ENCODE assay signal across 1 cellular context in the genomic region with DNA sequence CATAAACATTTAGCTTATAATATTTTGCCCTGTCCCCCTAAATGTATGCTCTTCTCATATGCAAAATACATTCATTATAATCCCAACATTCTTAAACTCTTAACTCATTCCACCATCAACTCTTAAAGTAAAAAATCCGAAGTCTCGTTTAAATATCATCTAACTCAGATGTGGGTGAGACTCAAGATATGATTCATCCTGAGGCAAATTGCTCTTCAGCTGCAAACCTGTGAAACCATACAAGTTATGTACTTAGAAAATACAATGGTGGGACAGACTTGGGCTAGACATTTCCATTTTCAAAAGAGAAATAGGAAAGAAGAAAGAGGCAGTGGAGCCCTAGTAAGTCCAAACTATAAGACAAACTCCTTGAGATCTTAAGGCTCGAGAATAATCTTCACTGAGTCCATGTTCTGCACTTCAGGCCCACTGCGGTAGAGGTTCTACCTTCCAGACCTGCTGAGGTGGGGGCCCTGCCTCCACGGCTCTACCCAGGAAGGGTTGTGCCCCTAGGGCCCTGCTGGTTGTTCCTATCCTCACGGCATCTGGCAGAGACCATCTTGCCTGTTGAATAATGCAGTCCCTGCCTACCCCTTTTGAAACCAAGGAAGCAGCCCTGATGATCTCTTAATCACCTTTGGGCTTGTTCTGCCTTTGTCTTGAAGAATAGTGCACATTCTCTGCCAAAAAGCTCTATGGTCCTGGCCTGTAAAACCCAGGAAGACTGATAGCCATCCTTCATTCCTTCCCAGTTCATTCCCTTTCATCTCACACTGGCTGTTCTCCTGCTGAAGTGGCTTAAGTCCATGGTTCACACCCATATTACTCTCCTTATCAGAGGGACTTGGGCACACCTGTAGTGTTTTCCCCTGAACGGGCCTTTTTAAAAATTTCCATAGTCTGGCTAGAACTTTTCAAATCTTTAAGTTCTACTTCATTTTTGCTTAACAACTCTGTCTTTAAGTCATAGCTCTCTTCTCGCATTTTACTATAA.
TF ChIP-seq lines count a peak whose summit lies in the region.

No MANE protein-coding gene starts in this region.

TF ChIP-seq in IMR-90, 13 proteins besides CTCF, POLR2A, EP300 and RAD21:
- TF ChIP-seq RFX5 (IDR thresholded peaks at IDR 0.05; ENCODE audit: low read depth, low read length) (no peak), SMC3 (IDR thresholded peaks at IDR 0.05; ENCODE audit: low read depth, low read length) (no peak), USF2 (IDR thresholded peaks at IDR 0.05; ENCODE audit: low read depth, low read length) (no peak), MXI1 (IDR thresholded peaks at IDR 0.05; ENCODE audit: borderline replicate concordance, low read depth, low read length) (no peak), NFE2L2 (IDR thresholded peaks at IDR 0.05; ENCODE audit: low read depth, low read length) (no peak), MAZ (IDR thresholded peaks at IDR 0.05; ENCODE audit: borderline replicate concordance, low read depth, low read length) (no peak), ELK1 (IDR thresholded peaks at IDR 0.05; ENCODE audit: borderline replicate concordance, low read depth, low read length) (no peak), MAFK (IDR thresholded peaks at IDR 0.05; ENCODE audit: low read depth, low read length) (no peak), BHLHE40 (IDR thresholded peaks at IDR 0.05; ENCODE audit: low read depth, low read length) (no peak)
